Comparison of ENCODE assay signal across 1 cellular context in the genomic region with DNA sequence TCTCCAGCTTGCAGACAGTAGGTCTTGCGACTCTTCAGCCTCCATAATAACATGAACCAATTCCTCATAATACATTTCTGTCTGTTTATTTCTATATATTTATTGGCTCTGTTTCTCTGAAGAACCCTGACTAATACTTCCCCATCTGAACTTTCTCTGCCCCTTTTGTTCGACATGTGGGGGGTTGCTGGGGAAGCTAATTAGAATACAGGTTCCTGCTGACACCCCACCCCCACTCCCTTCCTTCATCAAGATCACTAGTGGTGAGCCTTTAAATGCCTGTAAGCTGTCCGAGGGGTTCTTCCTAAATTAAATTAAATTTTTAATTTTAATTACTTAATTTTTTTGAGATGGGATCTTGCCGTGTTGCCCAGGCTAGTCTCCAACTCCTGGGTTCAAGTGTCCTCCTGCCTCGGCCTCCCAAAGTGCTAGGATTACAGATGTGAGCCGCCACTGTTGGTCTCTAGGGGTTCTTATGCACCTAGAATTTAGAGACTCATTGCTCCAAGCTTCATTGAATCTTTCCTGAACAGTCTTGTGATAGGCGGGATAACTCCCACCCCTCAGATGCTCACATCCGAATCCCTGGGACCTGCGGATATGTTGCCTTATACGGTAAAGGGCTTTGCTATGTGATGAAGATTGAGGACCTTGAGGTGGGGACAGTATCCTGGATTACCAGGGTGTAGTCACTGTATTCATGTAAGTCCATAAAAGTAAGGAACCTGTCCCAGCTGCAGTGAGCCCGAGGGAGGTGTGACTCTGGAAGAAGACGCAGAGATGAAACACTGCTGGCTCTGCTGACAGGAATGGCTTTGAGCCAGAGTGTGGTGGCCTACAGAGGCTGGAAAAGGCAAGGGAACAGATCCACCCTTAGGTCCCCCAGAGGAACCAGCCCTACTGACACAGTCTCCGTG.
TF ChIP-seq lines count a peak whose summit lies in the region.

No MANE protein-coding gene starts in this region.

TF ChIP-seq in GM12878, 131 proteins besides CTCF, POLR2A, EP300 and RAD21:
- TF ChIP-seq, protein P1, sequence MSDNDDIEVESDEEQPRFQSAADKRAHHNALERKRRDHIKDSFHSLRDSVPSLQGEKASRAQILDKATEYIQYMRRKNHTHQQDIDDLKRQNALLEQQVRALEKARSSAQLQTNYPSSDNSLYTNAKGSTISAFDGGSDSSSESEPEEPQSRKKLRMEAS (IDR thresholded peaks at IDR 0.05; ENCODE audit: low read depth, low read length), result no peak
- TF ChIP-seq CBX3 (IDR thresholded peaks at IDR 0.05; ENCODE audit: borderline replicate concordance, low read depth), result no peak
- no peak for TF ChIP-seq NFXL1 (IDR thresholded peaks at IDR 0.05; ENCODE audit: borderline replicate concordance)
